ENCODE assay signal across 1 cellular context in genomic region chr5:176528301-176528700, GRCh38.
TF ChIP-seq lines count a peak whose summit lies in the region.

No MANE protein-coding gene starts in this region.

TF ChIP-seq in WTC11, 78 proteins besides CTCF, POLR2A, EP300 and RAD21:
- no peak for TF ChIP-seq AFF4 (CRISPR knock-in tag; IDR thresholded peaks at IDR 0.05; ENCODE audit: borderline replicate concordance)
TF ChIP-seq in WTC11: peak in this region for 0.
